In genomic region chr22:20449819-20450550, GRCh38 we compare ENCODE assay signal across 1 cellular context.
TF ChIP-seq lines count a peak whose summit lies in the region.

No MANE protein-coding gene starts in this region.

TF ChIP-seq in WTC11, 78 proteins besides CTCF, POLR2A, EP300 and RAD21 (continued from another document):
- no peak for TF ChIP-seq AR (CRISPR knock-in tag; IDR thresholded peaks at IDR 0.05)
